ENCODE assay signal across 15 cellular contexts in the genomic region with DNA sequence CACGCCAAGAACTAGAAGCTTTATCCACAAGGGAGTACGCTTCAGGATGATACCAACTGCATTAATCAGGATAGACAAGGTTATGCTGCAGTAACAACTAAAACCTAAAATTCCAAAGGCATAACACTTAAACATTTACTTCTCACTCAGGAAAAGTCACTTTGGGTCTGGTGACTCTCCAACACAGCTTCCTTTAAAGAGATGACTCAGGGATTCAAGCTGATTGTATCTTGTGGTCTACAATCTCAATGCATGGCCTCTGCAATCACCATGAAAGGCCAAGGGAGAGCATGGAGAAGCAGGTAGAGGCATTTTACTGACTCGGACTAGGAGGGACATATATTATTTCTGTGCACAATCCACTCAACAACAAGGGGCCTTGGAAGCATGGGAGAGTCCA.
DNase-seq lines count a peak whose midpoint lies in the region; ATAC-seq, FAIRE-seq and TF ChIP-seq lines count a peak whose summit lies in the region.
"Had no signal": no experiment of that assay in that cellular context is flagged by ENCODE, and none has a peak within 500 bp of the region (broad histone marks: within the 10 kb centered on the region; RNA-seq: fewer than 3 reads in every experiment).

No MANE protein-coding gene starts in this region.

- no peaks in the 10 kb centered on the region for H4K20me1 ChIP-seq in HepG2 (ENCODE audit: insufficient read depth, low read length)
- no peaks in the 10 kb centered on the region for H4K20me1 ChIP-seq in astrocyte (ENCODE audit: insufficient read depth, low read length)
- H4K20me1 ChIP-seq in smooth muscle cell (ENCODE audit: low read depth): no peaks in the 10 kb centered on the region

- no peak for FAIRE-seq in HepG2 (lab: Jason Lieb, UNC)
- peak; percentile 67 for FAIRE-seq in astrocyte (lab: Jason Lieb, UNC)
- FAIRE-seq: A549 had no signal

- H3K4me3 ChIP-seq in HepG2 (replicated peaks in 1 of 3; ENCODE audit: insufficient read depth in 1 of 3, low read depth in 2 of 3, low read length in 3 of 3) (no peak overlapping the region), right lobe of liver (no peak overlapping the region), astrocyte (ENCODE audit: insufficient read depth, low read depth, low read length) (no peak overlapping the region), smooth muscle cell (no peak overlapping the region), stomach (no peak overlapping the region)
- H3K4me3 ChIP-seq: A549, SJCRH30 had no signal

- TF ChIP-seq EP300 in HepG2 (IDR thresholded peaks at IDR 0.05; ENCODE audit: low read depth in 2 of 2, low read length in 2 of 2) (no peak), HepG2 (CRISPR knock-in tag; IDR thresholded peaks at IDR 0.05; ENCODE audit: borderline replicate concordance) (no peak), stomach (IDR thresholded peaks at IDR 0.05) (no peak)

- H3F3A ChIP-seq in smooth muscle cell (ENCODE audit: low read depth): peaks cover 14% of the 10 kb centered on the region

- CTCF ChIA-PET in HepG2 (lab: Yijun Ruan, JAX; ENCODE audit: low intra/inter-chr PET ratio, low total read pairs): no interaction called here

- no peak overlapping the region for H3K4me3 Mint-ChIP-seq in astrocyte (ENCODE audit: unreplicated experiment)

- H3K27me3 Mint-ChIP-seq in astrocyte (ENCODE audit: low read depth, unreplicated experiment): no peaks in the 10 kb centered on the region

- ATAC-seq in HepG2 (no peak), right lobe of liver (no peak)
- ATAC-seq: A549 had no signal

- no peak overlapping the region for H3K9ac ChIP-seq in HepG2 (ENCODE audit: insufficient read depth, low read depth, low read length)
- H3K9ac ChIP-seq in astrocyte (ENCODE audit: low read length): no peak overlapping the region
- H3K9ac ChIP-seq in smooth muscle cell (ENCODE audit: low read depth): no peak overlapping the region

- no peak for TF ChIP-seq RAD21 in HepG2 (CRISPR knock-in tag; IDR thresholded peaks at IDR 0.05)

- H3K4me2 ChIP-seq in HepG2 (ENCODE audit: low read depth, low read length) (no peak overlapping the region), astrocyte (ENCODE audit: low read length) (peak overlapping the region; percentile 31), smooth muscle cell (no peak overlapping the region)
- H3K4me2 ChIP-seq: A549 had no signal

- peaks cover 20% of the 10 kb centered on the region for H3K4me1 Mint-ChIP-seq in astrocyte (ENCODE audit: low read depth, unreplicated experiment)

- BruUV-seq in HepG2 (replicated peaks; lab: Mats Ljungman, UMichigan): no TSS peak

- H3K27me3 ChIP-seq in HepG2 (ENCODE audit: control insufficient read depth in 1 of 2, insufficient read depth in 2 of 2, low read length in 2 of 2) (no peaks in the 10 kb centered on the region), right lobe of liver (no peaks in the 10 kb centered on the region), astrocyte (ENCODE audit: insufficient read depth, low read length) (no peaks in the 10 kb centered on the region), smooth muscle cell (ENCODE audit: low read depth) (no peaks in the 10 kb centered on the region), stomach (no peaks in the 10 kb centered on the region)
- H3K27me3 ChIP-seq: SJCRH30 had no signal

- H3K27ac ChIP-seq in HepG2 (ENCODE audit: extremely low read length, insufficient read depth, low read length): no peak overlapping the region
- no peak overlapping the region for H3K27ac ChIP-seq in right lobe of liver
- H3K27ac ChIP-seq in astrocyte (ENCODE audit: low read depth, low read length): peak overlapping the region; percentile 63
- peak overlapping the region; percentile 73 for H3K27ac ChIP-seq in smooth muscle cell (ENCODE audit: low read depth)
- H3K27ac ChIP-seq in stomach: no peak overlapping the region
- H3K27ac ChIP-seq: A549, SJCRH30 had no signal

- intact Hi-C loops in HepG2 (cut with micrococcal nuclease; ENCODE audit: unreplicated experiment) (no loop called here), right lobe of liver (cut with DNase I) (no loop called here), stomach (cut with DNase I; ENCODE audit: low total_unique reads) (no loop called here)

- 12% methylated on average over 3 of the region's 3 CpGs for WGBS in HepG2 (ENCODE audit: low lambda C conversion rate)
- WGBS in right lobe of liver (ENCODE audit: insufficient coverage, low coverage, low lambda C conversion rate, missing lambda C conversion rate): 64% methylated on average over 3 of the region's 3 CpGs
- 62% methylated on average over 3 of the region's 3 CpGs for WGBS in smooth muscle cell (ENCODE audit: low lambda C conversion rate)
- 63 to 87% (median 80%) methylated on average over 3 of the region's 3 CpGs for WGBS in stomach, 5 donors

- DNase-seq in HepG2 (ENCODE audit: low spot score) (no peak), right lobe of liver (no peak), M059J (ENCODE audit: low read depth) (peak; percentile 69), astrocyte (ENCODE audit: low read depth) (peak; percentile 43), smooth muscle cell (lab: John Stamatoyannopoulos, UW; ENCODE audit: unreplicated experiment) (no peak), dermis blood vessel endothelial cell (no peak), DMS79 treated with DMSO at 0.1 percent for 48 hours (lab: John Stamatoyannopoulos, UW) (no peak), stomach (no peak)
- DNase-seq: C1 segment of cervical spinal cord; NCI-H1105; NCI-H187; NCI-H69; NK-92 treated with Interleukin-12 subunit alpha and Interleukin-12 subunit beta, amount 100 ng/mL, for 24 hours had no signal

- no peaks in the 10 kb centered on the region for H3K9me3 ChIP-seq in HepG2 (ENCODE audit: low read length)
- no peaks in the 10 kb centered on the region for H3K9me3 ChIP-seq in right lobe of liver
- no peaks in the 10 kb centered on the region for H3K9me3 ChIP-seq in astrocyte (ENCODE audit: insufficient read depth, low read depth, low read length)
- no peaks in the 10 kb centered on the region for H3K9me3 ChIP-seq in smooth muscle cell (replicated peaks; ENCODE audit: low read depth)
- H3K9me3 ChIP-seq in stomach: no peaks in the 10 kb centered on the region
- H3K9me3 ChIP-seq: A549 had no signal

- TF ChIP-seq CTCF in HepG2 (CRISPR knock-in tag; IDR thresholded peaks at IDR 0.05) (no peak), right lobe of liver (IDR thresholded peaks at IDR 0.05) (no peak), astrocyte (IDR thresholded peaks at IDR 0.05; ENCODE audit: insufficient read depth, low read depth, low read length) (no peak), smooth muscle cell (IDR thresholded peaks at IDR 0.05; ENCODE audit: borderline replicate concordance, insufficient read depth, poor library complexity, severe bottlenecking) (no peak), stomach (IDR thresholded peaks at IDR 0.05) (no peak)

- TF ChIP-seq POLR2A in HepG2 (IDR thresholded peaks at IDR 0.05; ENCODE audit: insufficient read depth in 1 of 2, low read depth in 2 of 2, low read length in 2 of 2): no peak
- no peak for TF ChIP-seq POLR2A in right lobe of liver (IDR thresholded peaks at IDR 0.05)
- TF ChIP-seq POLR2A in stomach (IDR thresholded peaks at IDR 0.05): no peak

- POLR2A ChIA-PET in HepG2 (lab: Yijun Ruan, JAX): no interaction called here

- no peaks in the 10 kb centered on the region for H3K4me1 ChIP-seq in HepG2 (ENCODE audit: insufficient read depth, low read length)
- H3K4me1 ChIP-seq in right lobe of liver: no peaks in the 10 kb centered on the region
- peaks cover 23% of the 10 kb centered on the region for H3K4me1 ChIP-seq in astrocyte (ENCODE audit: insufficient read depth, low read length)
- H3K4me1 ChIP-seq in smooth muscle cell (ENCODE audit: low read depth): no peaks in the 10 kb centered on the region
- peaks cover 0 to 21% (median 11%) of the 10 kb centered on the region in 4 donors for H3K4me1 ChIP-seq in stomach
- H3K4me1 ChIP-seq: A549 had no signal

- H3K36me3 ChIP-seq in HepG2 (replicated peaks in 1 of 2; ENCODE audit: control insufficient read depth in 1 of 2, insufficient read depth in 2 of 2, low read length in 2 of 2) (no peaks in the 10 kb centered on the region), right lobe of liver (no peaks in the 10 kb centered on the region), astrocyte (ENCODE audit: insufficient read depth, low read length) (no peaks in the 10 kb centered on the region), smooth muscle cell (ENCODE audit: low read depth) (no peaks in the 10 kb centered on the region), stomach (no peaks in the 10 kb centered on the region)
- H3K36me3 ChIP-seq: SJCRH30 had no signal

- H3K36me3 Mint-ChIP-seq in astrocyte (ENCODE audit: low read depth, unreplicated experiment): peaks cover 6% of the 10 kb centered on the region

- H3K79me2 ChIP-seq in HepG2 (ENCODE audit: insufficient read depth, low read length): no peaks in the 10 kb centered on the region
- no peaks in the 10 kb centered on the region for H3K79me2 ChIP-seq in astrocyte (ENCODE audit: insufficient read depth, low read length)
- no peaks in the 10 kb centered on the region for H3K79me2 ChIP-seq in smooth muscle cell (ENCODE audit: low read depth)

- in situ Hi-C loops in HepG2 (cut with HindIII; ENCODE audit: extremely low pct_ligation_motif_present, low pct_unique_long_range_greater_than_20kb): no loop called here

- H3K27ac Mint-ChIP-seq in astrocyte (ENCODE audit: unreplicated experiment): no peak overlapping the region

- H2AFZ ChIP-seq in HepG2 (ENCODE audit: low read length) (no peak overlapping the region), astrocyte (ENCODE audit: low read depth, low read length) (no peak overlapping the region), smooth muscle cell (ENCODE audit: low read depth) (no peak overlapping the region)

- peaks cover 6% of the 10 kb centered on the region for H3K9me3 Mint-ChIP-seq in astrocyte (ENCODE audit: unreplicated experiment)

TF ChIP-seq in HepG2, 621 proteins besides CTCF, POLR2A, EP300 and RAD21:
- peak; percentile 33; the same call in 1 of the 2 replicates for TF ChIP-seq ZNF12 (CRISPR knock-in tag; IDR thresholded peaks at IDR 0.05)
- no peak for TF ChIP-seq MZF1 (CRISPR knock-in tag; IDR thresholded peaks at IDR 0.05; ENCODE audit: borderline replicate concordance)

Comparison
In these comparisons a context has a peak if more than half of its experiments do, and no peak if none do; other contexts are left out.
1. DNase-seq: peak in M059J (single experiment) and astrocyte (single experiment); none in HepG2 (single experiment), right lobe of liver (0 of 3), smooth muscle cell (single experiment), dermis blood vessel endothelial cell (single experiment), DMS79 treated with DMSO at 0.1 percent for 48 hours (single experiment) and stomach (single experiment).
2. H3K27ac ChIP-seq: peak in astrocyte (single experiment) and smooth muscle cell (single experiment); none in HepG2 (single experiment), right lobe of liver (0 of 3) and stomach (0 of 5).